ENCODE assay signal across 1 cellular context in genomic region chr11:117837070-117837776, GRCh38.
TF ChIP-seq lines count a peak whose summit lies in the region.

No MANE protein-coding gene starts in this region.

TF ChIP-seq in HepG2, 621 proteins besides CTCF, POLR2A, EP300 and RAD21:
- TF ChIP-seq HNRNPL (IDR thresholded peaks at IDR 0.05; ENCODE audit: low read depth, low read length) (no peak), AHR (CRISPR knock-in tag; IDR thresholded peaks at IDR 0.05) (no peak), FOSL1 (CRISPR knock-in tag; IDR thresholded peaks at IDR 0.05; ENCODE audit: borderline replicate concordance) (no peak), PCBP2 (optimal IDR thresholded peaks at IDR 0.05; ENCODE audit: low read depth, low read length, poor library complexity, severe bottlenecking) (no peak), ZNF205 (CRISPR knock-in tag; IDR thresholded peaks at IDR 0.05) (no peak), ZFP36L1 (CRISPR knock-in tag; IDR thresholded peaks at IDR 0.05) (no peak), EEA1 (CRISPR knock-in tag; IDR thresholded peaks at IDR 0.05; ENCODE audit: borderline replicate concordance) (no peak), GLMP (CRISPR knock-in tag; IDR thresholded peaks at IDR 0.05; ENCODE audit: borderline replicate concordance) (no peak), ZNF883 (CRISPR knock-in tag; IDR thresholded peaks at IDR 0.05; ENCODE audit: not compliant biosample characterization) (no peak), RBM39 (IDR thresholded peaks at IDR 0.05; ENCODE audit: low read depth, low read length, poor library complexity, severe bottlenecking) (no peak)
